17 cellular contexts compared by ENCODE assay signal in the genomic region with DNA sequence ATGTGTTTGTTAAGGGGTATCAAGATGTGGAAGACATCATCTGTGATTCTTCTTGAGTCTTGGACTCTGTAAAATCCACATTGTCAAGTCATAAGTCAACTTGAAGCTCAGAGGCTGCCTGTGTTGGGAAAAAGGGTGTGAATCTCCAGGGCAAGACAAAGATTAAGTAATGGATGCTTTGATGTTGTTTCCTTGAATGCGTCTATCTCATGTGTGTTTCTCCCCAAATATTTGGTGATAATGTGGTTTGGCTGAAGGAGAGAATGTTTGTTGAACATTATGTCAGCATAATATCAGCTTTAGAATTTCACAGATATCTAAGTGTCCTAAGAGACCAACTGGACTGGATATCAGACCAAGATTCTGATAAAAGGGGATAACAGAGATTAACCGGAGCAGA. TPM values are rescaled to one million over a fixed set of nuclear protein-coding genes. Genes with fewer than 3 reads are reported as not detected.
"Had no signal": no experiment of that assay in that cellular context is flagged by ENCODE, and none has a peak within 500 bp of the region (broad histone marks: within the 10 kb centered on the region; RNA-seq: fewer than 3 reads in every experiment).

No MANE protein-coding gene starts in this region.

- H3K4me3 Mint-ChIP-seq: immature natural killer cell, naive B cell, nephron had no signal

- H3K27ac ChIP-seq: foreskin keratinocyte, left ventricle myocardium inferior, lower lobe of right lung, sigmoid colon, skin epidermis, stomach had no signal

- H3K9me3 Mint-ChIP-seq: naive B cell, nephron had no signal

- H3K9me3 ChIP-seq: left ventricle myocardium inferior, lower lobe of right lung, sigmoid colon, stomach had no signal

- H3K4me1 Mint-ChIP-seq: immature natural killer cell, naive B cell had no signal

- H3K27ac Mint-ChIP-seq: immature natural killer cell, naive B cell had no signal

- H3K4me3 ChIP-seq: left ventricle myocardium inferior, lower lobe of right lung, sigmoid colon, skin epidermis, stomach had no signal

- H3K36me3 ChIP-seq: left ventricle myocardium inferior, lower lobe of right lung, sigmoid colon, stomach had no signal

- H3K4me1 ChIP-seq: foreskin keratinocyte, lower lobe of right lung, sigmoid colon had no signal

- H3K27me3 ChIP-seq: foreskin keratinocyte, sigmoid colon, stomach had no signal

- DNase-seq: effector memory CD4-positive, alpha-beta T cell; foreskin keratinocyte; immature natural killer cell; kidney; left cardiac atrium; left ventricle myocardium inferior; lower lobe of right lung; mesenchymal stem cell; naive B cell; occipital lobe; sigmoid colon; stimulated activated naive CD4-positive, alpha-beta T cell; stomach; substantia nigra had no signal

- H3K36me3 Mint-ChIP-seq: immature natural killer cell, naive B cell had no signal

- H3K27me3 Mint-ChIP-seq: naive B cell had no signal

RNA-seq across cellular contexts. Expression of a gene that starts 24.1 kb away (rescaled TPM):
- total RNA-seq: esophagus mucosa, foreskin keratinocyte, left cardiac atrium, left ventricle myocardium inferior had no signal
- polyA plus RNA-seq: foreskin keratinocyte, immature natural killer cell had no signal
